In the genomic region with DNA sequence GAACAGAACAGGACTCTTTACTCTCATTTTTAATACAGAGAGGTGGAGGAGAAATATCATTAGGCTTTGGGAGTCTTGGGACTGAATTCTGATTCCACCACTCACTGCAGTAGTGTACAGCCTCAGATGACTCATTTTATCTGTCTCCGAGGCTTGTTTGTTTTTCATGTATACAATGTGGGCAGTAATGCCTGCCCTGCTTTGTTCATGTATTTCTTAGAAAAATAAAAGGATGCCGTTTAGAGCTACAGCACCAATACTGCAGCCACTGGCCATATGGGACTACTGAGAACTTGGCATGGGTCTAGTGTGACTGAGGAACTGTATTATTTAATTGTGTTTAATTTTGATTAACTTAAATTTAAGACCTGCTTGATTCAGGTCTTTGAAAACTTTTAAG, we compare ENCODE assay signal across 1 cellular context.
TF ChIP-seq lines count a peak whose summit lies in the region.

No MANE protein-coding gene starts in this region.

TF ChIP-seq in A549, 52 proteins besides CTCF, POLR2A, EP300 and RAD21 (continued from another document):
- TF ChIP-seq, protein P1, sequence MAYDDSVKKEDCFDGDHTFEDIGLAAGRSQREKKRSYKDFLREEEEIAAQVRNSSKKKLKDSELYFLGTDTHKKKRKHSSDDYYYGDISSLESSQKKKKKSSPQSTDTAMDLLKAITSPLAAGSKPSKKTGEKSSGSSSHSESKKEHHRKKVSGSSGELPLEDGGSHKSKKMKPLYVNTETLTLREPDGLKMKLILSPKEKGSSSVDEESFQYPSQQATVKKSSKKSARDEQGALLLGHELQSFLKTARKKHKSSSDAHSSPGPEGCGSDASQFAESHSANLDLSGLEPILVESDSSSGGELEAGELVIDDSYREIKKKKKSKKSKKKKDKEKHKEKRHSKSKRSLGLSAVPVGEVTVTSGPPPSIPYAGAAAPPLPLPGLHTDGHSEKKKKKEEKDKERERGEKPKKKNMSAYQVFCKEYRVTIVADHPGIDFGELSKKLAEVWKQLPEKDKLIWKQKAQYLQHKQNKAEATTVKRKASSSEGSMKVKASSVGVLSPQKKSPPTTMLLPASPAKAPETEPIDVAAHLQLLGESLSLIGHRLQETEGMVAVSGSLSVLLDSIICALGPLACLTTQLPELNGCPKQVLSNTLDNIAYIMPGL (CRISPR knock-in tag; IDR thresholded peaks at IDR 0.05; ENCODE audit: borderline replicate concordance), result no peak
- TF ChIP-seq NPAS2 (CRISPR knock-in tag; IDR thresholded peaks at IDR 0.05; ENCODE audit: borderline replicate concordance) (no peak), ZFP36 (IDR thresholded peaks at IDR 0.05; ENCODE audit: borderline replicate concordance, partially characterized antibody) (no peak), JUNB (IDR thresholded peaks at IDR 0.05) (peak; percentile 83), BHLHE40 (IDR thresholded peaks at IDR 0.05; ENCODE audit: low read depth, low read length) (no peak), FOSB (CRISPR knock-in tag; IDR thresholded peaks at IDR 0.05) (no peak), MAFK (IDR thresholded peaks at IDR 0.05; ENCODE audit: partially characterized antibody) (no peak), ZC3H11A (IDR thresholded peaks at IDR 0.05) (no peak), ZSCAN20 (CRISPR knock-in tag; IDR thresholded peaks at IDR 0.05) (no peak), POLR2AphosphoS2 (conservative IDR thresholded peaks at IDR 0.05; ENCODE audit: low read length) (no peak), ATOH8 (CRISPR knock-in tag; IDR thresholded peaks at IDR 0.05; ENCODE audit: low read depth) (no peak), NFE2L2 (conservative IDR thresholded peaks at IDR 0.05; ENCODE audit: low read length) (no peak), KDM5A (IDR thresholded peaks at IDR 0.05) (no peak), GATA3 (IDR thresholded peaks at IDR 0.05; ENCODE audit: borderline replicate concordance) (peak; percentile 88), MAZ (IDR thresholded peaks at IDR 0.05; ENCODE audit: borderline replicate concordance, low read depth, low read length) (no peak), CHD2 (IDR thresholded peaks at IDR 0.05; ENCODE audit: low read length, partially characterized antibody) (no peak), RCOR1 (IDR thresholded peaks at IDR 0.05; ENCODE audit: low read depth, low read length) (no peak), REST (IDR thresholded peaks at IDR 0.05) (no peak), RNF2 (IDR thresholded peaks at IDR 0.05; ENCODE audit: borderline replicate concordance, low read depth) (no peak), HEYL (CRISPR knock-in tag; IDR thresholded peaks at IDR 0.05) (no peak), EHMT2 (IDR thresholded peaks at IDR 0.05; ENCODE audit: low read depth) (no peak), HES2 (IDR thresholded peaks at IDR 0.05) (no peak), FOXS1 (CRISPR knock-in tag; IDR thresholded peaks at IDR 0.05) (no peak), HOXB13 (CRISPR knock-in tag; IDR thresholded peaks at IDR 0.05; ENCODE audit: low read depth) (no peak)
- TF ChIP-seq, protein P2, sequence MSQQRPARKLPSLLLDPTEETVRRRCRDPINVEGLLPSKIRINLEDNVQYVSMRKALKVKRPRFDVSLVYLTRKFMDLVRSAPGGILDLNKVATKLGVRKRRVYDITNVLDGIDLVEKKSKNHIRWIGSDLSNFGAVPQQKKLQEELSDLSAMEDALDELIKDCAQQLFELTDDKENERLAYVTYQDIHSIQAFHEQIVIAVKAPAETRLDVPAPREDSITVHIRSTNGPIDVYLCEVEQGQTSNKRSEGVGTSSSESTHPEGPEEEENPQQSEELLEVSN (IDR thresholded peaks at IDR 0.05; ENCODE audit: borderline replicate concordance, low read depth), result no peak
- TF ChIP-seq, protein P3, sequence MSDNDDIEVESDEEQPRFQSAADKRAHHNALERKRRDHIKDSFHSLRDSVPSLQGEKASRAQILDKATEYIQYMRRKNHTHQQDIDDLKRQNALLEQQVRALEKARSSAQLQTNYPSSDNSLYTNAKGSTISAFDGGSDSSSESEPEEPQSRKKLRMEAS (IDR thresholded peaks at IDR 0.05), result peak; percentile 78
